Comparison of ENCODE assay signal across 1 cellular context in the genomic region with DNA sequence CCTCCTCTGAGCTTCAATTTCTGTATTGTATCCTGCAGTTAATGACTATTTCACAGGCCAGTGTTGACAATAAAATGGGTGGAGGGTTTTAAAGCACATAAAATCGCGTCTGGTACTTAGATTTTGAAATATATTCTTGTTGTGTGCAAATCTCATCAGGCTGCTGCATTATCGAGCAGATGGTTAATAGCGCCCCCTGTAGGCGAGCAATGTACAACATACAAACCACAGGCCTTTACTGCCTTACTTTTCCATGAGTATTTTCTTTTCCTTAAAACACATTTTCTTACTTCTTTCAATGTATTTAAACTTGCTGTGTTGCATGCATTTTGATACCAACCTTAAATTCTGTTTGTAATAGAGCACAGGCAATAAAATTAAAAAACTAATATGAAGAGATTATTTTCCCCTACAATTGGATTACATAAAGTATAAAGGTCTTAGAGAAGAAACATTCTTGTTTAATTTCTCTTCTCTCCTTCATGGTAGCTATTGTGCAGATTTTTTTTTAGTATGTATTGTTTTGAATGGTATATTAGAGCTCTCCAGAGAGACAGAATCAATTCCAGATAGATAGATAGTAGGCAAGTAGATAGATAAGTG.
TF ChIP-seq lines count a peak whose summit lies in the region.

No MANE protein-coding gene starts in this region.

TF ChIP-seq in GM23338, 12 proteins besides CTCF, POLR2A, EP300 and RAD21 (continued from another document):
- TF ChIP-seq, protein P1, sequence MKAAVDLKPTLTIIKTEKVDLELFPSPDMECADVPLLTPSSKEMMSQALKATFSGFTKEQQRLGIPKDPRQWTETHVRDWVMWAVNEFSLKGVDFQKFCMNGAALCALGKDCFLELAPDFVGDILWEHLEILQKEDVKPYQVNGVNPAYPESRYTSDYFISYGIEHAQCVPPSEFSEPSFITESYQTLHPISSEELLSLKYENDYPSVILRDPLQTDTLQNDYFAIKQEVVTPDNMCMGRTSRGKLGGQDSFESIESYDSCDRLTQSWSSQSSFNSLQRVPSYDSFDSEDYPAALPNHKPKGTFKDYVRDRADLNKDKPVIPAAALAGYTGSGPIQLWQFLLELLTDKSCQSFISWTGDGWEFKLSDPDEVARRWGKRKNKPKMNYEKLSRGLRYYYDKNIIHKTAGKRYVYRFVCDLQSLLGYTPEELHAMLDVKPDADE (IDR thresholded peaks at IDR 0.05): no peak
- TF ChIP-seq ZNF114 (CRISPR knock-in tag; IDR thresholded peaks at IDR 0.05): no peak
- no peak for TF ChIP-seq EZH2phosphoT487 (IDR thresholded peaks at IDR 0.05; ENCODE audit: unreplicated experiment)
